21 cellular contexts compared by ENCODE assay signal in the genomic region with DNA sequence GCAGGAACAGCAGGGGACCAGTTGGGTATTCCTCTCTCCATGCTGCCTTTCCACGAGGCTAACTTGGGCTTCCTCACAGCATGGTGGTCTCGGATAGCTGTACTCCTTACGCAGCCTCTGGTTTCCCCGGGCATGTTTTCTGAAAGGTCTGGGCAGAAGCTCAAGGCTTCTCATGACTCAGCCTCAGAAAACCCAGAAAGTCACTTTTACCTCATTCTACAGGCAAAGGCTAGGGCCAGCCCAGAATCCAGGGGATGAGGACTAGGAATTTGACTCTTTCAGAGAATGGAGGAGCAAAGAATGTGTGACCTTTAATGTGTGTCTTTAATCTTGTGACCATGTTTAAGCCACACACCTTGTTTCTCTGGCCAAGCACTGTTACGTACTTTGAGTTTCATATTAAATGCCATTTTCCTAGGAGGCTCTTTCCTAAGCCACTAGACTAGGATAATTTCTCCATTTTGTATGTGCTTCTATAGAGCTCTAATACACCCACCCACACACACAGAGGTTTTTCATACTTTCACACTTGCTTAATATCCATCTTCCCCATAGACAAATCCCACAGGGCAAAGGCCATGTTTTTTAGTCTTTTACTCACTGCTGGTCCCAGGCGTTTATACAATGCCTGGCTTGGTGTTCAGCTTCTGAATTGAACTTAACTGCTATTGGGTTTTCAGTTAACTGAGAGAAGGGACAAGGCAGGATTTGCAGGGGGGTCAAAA.
DNase-seq lines count a peak whose midpoint lies in the region; ATAC-seq and TF ChIP-seq lines count a peak whose summit lies in the region.
"Had no signal": no experiment of that assay in that cellular context is flagged by ENCODE, and none has a peak within 500 bp of the region (broad histone marks: within the 10 kb centered on the region; RNA-seq: fewer than 3 reads in every experiment).

No MANE protein-coding gene starts in this region.

- WGBS in GM23248 (ENCODE audit: low coverage in 1 of 2, low lambda C conversion rate in 2 of 2, missing lambda C conversion rate in 2 of 2), 2 experiments, result 75 to 78% methylated on average over 6 of the region's 6 CpGs
- 91% methylated on average over 6 of the region's 6 CpGs for WGBS in mesenchymal stem cell
- 66% methylated on average over 6 of the region's 6 CpGs for WGBS in SK-N-SH (ENCODE audit: low lambda C conversion rate)

- H4K20me1 ChIP-seq in GM23248 (ENCODE audit: insufficient read depth) (no peaks in the 10 kb centered on the region), SK-N-SH (ENCODE audit: insufficient read depth) (no peaks in the 10 kb centered on the region)

- H3K36me3 Mint-ChIP-seq in activated B cell treated with CpG ODN at 0.5 μM for 24 hours (ENCODE audit: low read depth), result no peaks in the 10 kb centered on the region
- H3K36me3 Mint-ChIP-seq in natural killer cell treated with Interleukin-12 subunit alpha and Interleukin-12 subunit beta and Interleukin-15 and Interleukin-18, amount 100 ng/mL, for 72 hours, result no peaks in the 10 kb centered on the region
- H3K36me3 Mint-ChIP-seq: mesothelial cell of epicardium had no signal

- TF ChIP-seq CTCF in activated B cell treated with CpG ODN at 0.5 μM for 24 hours (IDR thresholded peaks at IDR 0.05), result no peak
- no peak for TF ChIP-seq CTCF in SK-N-SH (IDR thresholded peaks at IDR 0.05)

- peak overlapping the region in 1 of 2 experiments; percentile 53 for H3K18ac ChIP-seq in mesenchymal stem cell (ENCODE audit: low read depth in 1 of 2, low read length in 2 of 2)

- no peak overlapping the region for H3K4ac ChIP-seq in mesenchymal stem cell (ENCODE audit: low read depth in 1 of 2, low read length in 2 of 2)

- no peak overlapping the region for H3K27ac ChIP-seq in GM23248
- H3K27ac ChIP-seq in mesenchymal stem cell (ENCODE audit: low read length, poor library complexity, severe bottlenecking), result no peak overlapping the region
- no peak overlapping the region for H3K27ac ChIP-seq in SK-N-SH (ENCODE audit: low read depth in 2 of 2, low read length in 1 of 2)
- H3K27ac ChIP-seq in caudate nucleus (ENCODE audit: low read depth, low read length), result no peak overlapping the region
- H3K27ac ChIP-seq: prostate gland had no signal

- H2BK12ac ChIP-seq in mesenchymal stem cell (ENCODE audit: low read length in 2 of 2), result no peak overlapping the region

- no peaks in the 10 kb centered on the region for H3K9me3 Mint-ChIP-seq in activated B cell treated with CpG ODN at 0.5 μM for 24 hours
- no peaks in the 10 kb centered on the region for H3K9me3 Mint-ChIP-seq in natural killer cell treated with Interleukin-12 subunit alpha and Interleukin-12 subunit beta and Interleukin-15 and Interleukin-18, amount 100 ng/mL, for 72 hours
- H3K9me3 Mint-ChIP-seq: activated T-helper 17 cell treated with anti-CD3 and anti-CD28 coated beads, Interleukin-2, amount 50 U/mL, for 72 hours; mesothelial cell of epicardium; nephron progenitor cell had no signal

- H3K9ac ChIP-seq in GM23248 (no peak overlapping the region), mesenchymal stem cell (ENCODE audit: low read length) (no peak overlapping the region), SK-N-SH (no peak overlapping the region)

- no peak overlapping the region for H4K91ac ChIP-seq in mesenchymal stem cell (ENCODE audit: low read length)

- H2AFZ ChIP-seq in GM23248, result no peak overlapping the region
- no peak overlapping the region for H2AFZ ChIP-seq in mesenchymal stem cell (ENCODE audit: low read depth, low read length)
- no peak overlapping the region for H2AFZ ChIP-seq in SK-N-SH (ENCODE audit: low read depth)

- POLR2A ChIA-PET in activated B cell treated with CpG ODN at 0.5 μM for 24 hours (lab: Charles Lee) (interaction anchor here (1.2 to 8.3 kb wide), 7 partner anchors 10 to 132 kb away, joined by 4 to 135 read pairs (median 4); a partner anchor contains a TSS), SK-N-SH (lab: Yijun Ruan, JAX) (no interaction called here)

- peaks cover 91% of the 10 kb centered on the region for H3K4me1 Mint-ChIP-seq in activated B cell treated with CpG ODN at 0.5 μM for 24 hours
- H3K4me1 Mint-ChIP-seq in natural killer cell treated with Interleukin-12 subunit alpha and Interleukin-12 subunit beta and Interleukin-15 and Interleukin-18, amount 100 ng/mL, for 72 hours (ENCODE audit: low read depth in 2 of 2), result no peaks in the 10 kb centered on the region
- H3K4me1 Mint-ChIP-seq: CD8-positive, alpha-beta memory T cell had no signal

- no peak overlapping the region for H2BK120ac ChIP-seq in mesenchymal stem cell (ENCODE audit: low read depth, low read length)

- H3K36me3 ChIP-seq in GM23248 (ENCODE audit: low read depth) (no peaks in the 10 kb centered on the region), mesenchymal stem cell (ENCODE audit: control insufficient read depth in 1 of 2, insufficient read depth in 2 of 2, low read depth in 1 of 2, low read length in 2 of 2) (no peaks in the 10 kb centered on the region), SK-N-SH (replicated peaks in 1 of 2; ENCODE audit: control insufficient read depth in 1 of 2, insufficient read depth in 2 of 2, low read length in 1 of 2) (no peaks in the 10 kb centered on the region)
- H3K36me3 ChIP-seq: prostate gland had no signal

- no peak overlapping the region for H3K4me2 ChIP-seq in GM23248 (ENCODE audit: unreplicated experiment)
- H3K4me2 ChIP-seq in mesenchymal stem cell (ENCODE audit: low read length, poor library complexity, severe bottlenecking), result no peak overlapping the region
- H3K4me2 ChIP-seq in SK-N-SH, result no peak overlapping the region

- ATAC-seq in activated B cell treated with CpG ODN at 0.5 μM for 24 hours (ENCODE audit: low read depth), result no peak
- ATAC-seq in natural killer cell treated with Interleukin-12 subunit alpha and Interleukin-12 subunit beta and Interleukin-15 and Interleukin-18, amount 100 ng/mL, for 72 hours, result no peak
- ATAC-seq: activated T-helper 17 cell treated with anti-CD3 and anti-CD28 coated beads, Interleukin-2, amount 50 U/mL, for 72 hours; esophagus mucosa; left colon had no signal

- peaks cover 9% of the 10 kb centered on the region for H3K4me1 ChIP-seq in GM23248 (ENCODE audit: insufficient read depth)
- H3K4me1 ChIP-seq in mesenchymal stem cell (ENCODE audit: control insufficient read depth, insufficient read depth, low read depth, low read length), result peaks cover 16% of the 10 kb centered on the region
- H3K4me1 ChIP-seq in SK-N-SH (ENCODE audit: control insufficient read depth in 1 of 2, insufficient read depth in 2 of 2, low read depth in 1 of 2, low read length in 1 of 2), result peaks cover 0 to 8% of the 10 kb centered on the region in 2 experiments; a peak in 1 of 4 replicates
- H3K4me1 ChIP-seq: prostate gland had no signal

- H2AK5ac ChIP-seq in mesenchymal stem cell (ENCODE audit: low read length, severe bottlenecking), result peak overlapping the region; percentile 13

- H3K9me2 ChIP-seq in GM23248 (ENCODE audit: insufficient read depth) (no peaks in the 10 kb centered on the region), SK-N-SH (no peaks in the 10 kb centered on the region)

- H3K27me3 ChIP-seq in GM23248 (replicated peaks; ENCODE audit: insufficient read depth) (no peaks in the 10 kb centered on the region; the same call in 1 of the 2 replicates), mesenchymal stem cell (ENCODE audit: control insufficient read depth in 1 of 2, insufficient read depth in 1 of 2, low read length in 2 of 2) (peaks cover 0 to 68% of the 10 kb centered on the region in 2 experiments), SK-N-SH (ENCODE audit: insufficient read depth) (no peaks in the 10 kb centered on the region)

- no peaks in the 10 kb centered on the region for H3K79me2 ChIP-seq in GM23248 (ENCODE audit: insufficient read depth)
- no peaks in the 10 kb centered on the region for H3K79me2 ChIP-seq in SK-N-SH (ENCODE audit: insufficient read depth)

- H3F3A ChIP-seq in GM23248 (ENCODE audit: insufficient read depth) (0 out of 2 replicates have a peak, but pooled peaks cover 13% of the 10 kb centered on the region), SK-N-SH (replicated peaks; ENCODE audit: insufficient read depth) (no peaks in the 10 kb centered on the region)

- TF ChIP-seq EP300 in SK-N-SH (IDR thresholded peaks at IDR 0.05; ENCODE audit: borderline replicate concordance in 1 of 2, low read depth in 1 of 2, low read length in 1 of 2), result no peak

- H3K23ac ChIP-seq in mesenchymal stem cell (ENCODE audit: low read length in 2 of 2), result no peak overlapping the region

- H3K4me3 ChIP-seq in GM23248 (no peak overlapping the region), mesenchymal stem cell (ENCODE audit: insufficient read depth in 1 of 2, low read depth in 1 of 2, low read length in 2 of 2) (no peak overlapping the region), SK-N-SH (ENCODE audit: low read depth in 2 of 2, low read length in 1 of 2) (no peak overlapping the region)
- H3K4me3 ChIP-seq: prostate gland had no signal

- no peaks in the 10 kb centered on the region for H3K9me3 ChIP-seq in GM23248 (ENCODE audit: low read depth)
- no peaks in the 10 kb centered on the region for H3K9me3 ChIP-seq in mesenchymal stem cell (ENCODE audit: control insufficient read depth, low read length)
- no peaks in the 10 kb centered on the region for H3K9me3 ChIP-seq in SK-N-SH
- H3K9me3 ChIP-seq: prostate gland had no signal

- in situ Hi-C loops in GM23248 (cut with MboI), result loop anchor here (5.0 kb wide), 1 partner anchor 528 kb away; no protein-coding TSS in a partner anchor

- H3K27ac Mint-ChIP-seq in activated B cell treated with CpG ODN at 0.5 μM for 24 hours, result peak overlapping the region; percentile 61
- H3K27ac Mint-ChIP-seq in natural killer cell treated with Interleukin-12 subunit alpha and Interleukin-12 subunit beta and Interleukin-15 and Interleukin-18, amount 100 ng/mL, for 72 hours, result no peak overlapping the region
- H3K27ac Mint-ChIP-seq: activated T-helper 17 cell treated with anti-CD3 and anti-CD28 coated beads, Interleukin-2, amount 50 U/mL, for 72 hours; CD8-positive, alpha-beta memory T cell; mesothelial cell of epicardium; nephron progenitor cell had no signal

- intact Hi-C loops in activated B cell treated with CpG ODN at 0.5 μM for 24 hours (cut with micrococcal nuclease), result loop anchor here (5.0 to 10.0 kb wide), 6 partner anchors 318 to 1062 kb away; a partner anchor contains a TSS

- peak overlapping the region; percentile 12 for H3K4me3 Mint-ChIP-seq in activated B cell treated with CpG ODN at 0.5 μM for 24 hours
- H3K4me3 Mint-ChIP-seq in natural killer cell treated with Interleukin-12 subunit alpha and Interleukin-12 subunit beta and Interleukin-15 and Interleukin-18, amount 100 ng/mL, for 72 hours, result no peak overlapping the region
- H3K4me3 Mint-ChIP-seq: activated T-helper 17 cell treated with anti-CD3 and anti-CD28 coated beads, Interleukin-2, amount 50 U/mL, for 72 hours; CD8-positive, alpha-beta memory T cell; mesothelial cell of epicardium; nephron progenitor cell had no signal

- no peaks in the 10 kb centered on the region for H3K79me1 ChIP-seq in mesenchymal stem cell (replicated peaks; ENCODE audit: low read length, poor library complexity, severe bottlenecking)

- H2BK5ac ChIP-seq in mesenchymal stem cell (ENCODE audit: low read depth, low read length, poor library complexity, severe bottlenecking), result no peak overlapping the region

- no peak overlapping the region for H3K14ac ChIP-seq in mesenchymal stem cell (ENCODE audit: low read length in 2 of 2)

- H3K27me3 Mint-ChIP-seq in activated B cell treated with CpG ODN at 0.5 μM for 24 hours, result peaks cover 11% of the 10 kb centered on the region
- H3K27me3 Mint-ChIP-seq in natural killer cell treated with Interleukin-12 subunit alpha and Interleukin-12 subunit beta and Interleukin-15 and Interleukin-18, amount 100 ng/mL, for 72 hours, result peaks cover 9 to 10% of the 10 kb centered on the region in 2 donors

- H2BK15ac ChIP-seq in mesenchymal stem cell (ENCODE audit: low read depth, poor library complexity, severe bottlenecking), result no peak overlapping the region

- peak; percentile 24 for DNase-seq in AG08396 (ENCODE audit: low spot score)
- peak; percentile 55 for DNase-seq in GM23248
- no peak for DNase-seq in activated B cell treated with CpG ODN at 0.5 μM for 24 hours
- no peak for DNase-seq in mesenchymal stem cell
- DNase-seq in SK-N-SH, result no peak
- no peak for DNase-seq in natural killer cell treated with Interleukin-12 subunit alpha and Interleukin-12 subunit beta and Interleukin-15 and Interleukin-18, amount 100 ng/mL, for 72 hours (ENCODE audit: low spot score)
- no peak for DNase-seq in caudate nucleus (lab: John Stamatoyannopoulos, UW)
- DNase-seq in T-helper 9 cell, result no peak
- DNase-seq: activated CD4-positive, alpha-beta T cell treated with anti-CD3 and anti-CD28 coated beads for 48 hours; CD8-positive, alpha-beta memory T cell; DMS79 treated with DMSO at 0.1 percent for 48 hours; HCEC 1CT; left colon; NCI-H187; nephron progenitor cell; small intestine; stimulated activated CD4-positive, alpha-beta T cell treated with anti-CD3 and anti-CD28 coated beads, Interleukin-4, amount 100 ng/mL, for 4 hours had no signal

- CTCF ChIA-PET in activated B cell treated with CpG ODN at 0.5 μM for 24 hours (lab: Charles Lee), result interaction anchor here (0.7 to 7.9 kb wide), 8 partner anchors 9 to 516 kb away, joined by 3 to 53 read pairs (median 12); a partner anchor contains a TSS
- CTCF ChIA-PET in SK-N-SH (lab: Yijun Ruan, JAX), result interaction anchor here (0.8 to 9.6 kb wide), 8 partner anchors 15 to 685 kb away, joined by 3 to 102 read pairs (median 5); no protein-coding TSS in a partner anchor

- H4K8ac ChIP-seq in mesenchymal stem cell (ENCODE audit: low read length), result no peak overlapping the region

- TF ChIP-seq RAD21 in SK-N-SH (IDR thresholded peaks at IDR 0.05; ENCODE audit: low read length), result no peak

Comparison
In these comparisons a context has a peak if more than half of its experiments do, and no peak if none do; other contexts are left out.
1. DNase-seq: peak in AG08396 (single experiment) and GM23248 (single experiment); none in activated B cell treated with CpG ODN at 0.5 μM for 24 hours (single experiment), mesenchymal stem cell (single experiment), SK-N-SH (single experiment), natural killer cell treated with Interleukin-12 subunit alpha and Interleukin-12 subunit beta and Interleukin-15 and Interleukin-18, amount 100 ng/mL, for 72 hours (single experiment), caudate nucleus (0 of 61) and T-helper 9 cell (single experiment).